In the genomic region with DNA sequence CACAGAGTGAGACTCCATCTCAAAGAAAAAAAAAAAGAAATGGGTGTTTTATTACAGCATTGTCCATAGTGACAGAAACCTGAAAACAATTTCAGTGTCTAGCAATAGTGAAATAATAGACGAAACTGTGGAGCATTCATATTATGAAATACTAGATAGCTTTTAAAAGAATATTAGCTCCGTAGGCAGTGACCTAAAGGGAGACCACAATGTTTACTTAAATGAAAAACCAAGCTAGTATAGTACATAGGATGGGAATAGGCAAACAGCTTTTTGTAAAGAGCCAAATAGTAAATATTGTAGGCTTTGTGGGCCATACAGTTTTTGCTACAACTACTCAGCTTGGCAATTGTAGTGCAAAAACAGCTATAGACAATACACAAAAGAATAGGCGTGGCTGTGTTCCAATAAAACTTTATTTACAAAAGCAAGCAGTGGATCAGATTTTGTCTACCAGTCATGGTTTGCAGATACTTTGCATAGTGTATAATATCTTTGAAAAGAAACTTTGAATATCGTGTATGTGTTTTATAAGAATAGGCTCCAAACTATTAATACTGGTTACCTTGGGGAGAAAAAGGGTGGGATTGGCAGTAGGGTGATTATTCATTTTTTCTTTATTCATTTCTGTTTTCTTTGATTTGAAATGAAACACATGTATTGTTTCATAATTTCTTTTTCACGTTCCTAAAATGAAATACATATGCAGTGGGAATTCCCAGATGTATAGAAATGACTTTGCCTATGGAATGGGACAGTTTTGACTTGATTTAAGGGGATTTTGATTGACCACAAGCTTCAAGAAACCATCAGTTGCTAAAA, we compare ENCODE assay signal across 16 cellular contexts. TPM values are rescaled to one million over a fixed set of nuclear protein-coding genes. Genes with fewer than 3 reads are reported as not detected.
A peak's percentile ranks its signal among the peaks of the same experiment; 100 is the strongest.
DNase-seq lines count a peak whose midpoint lies in the region; ATAC-seq and TF ChIP-seq lines count a peak whose summit lies in the region.
"Had no signal": no experiment of that assay in that cellular context is flagged by ENCODE, and none has a peak within 500 bp of the region (broad histone marks: within the 10 kb centered on the region; RNA-seq: fewer than 3 reads in every experiment).

No MANE protein-coding gene starts in this region.

- H3K4me1 Mint-ChIP-seq in activated naive CD8-positive, alpha-beta T cell treated with anti-CD3 and anti-CD28 coated beads for 36 hours, result peaks cover 39% of the 10 kb centered on the region
- peaks cover 15% of the 10 kb centered on the region for H3K4me1 Mint-ChIP-seq in osteocyte (ENCODE audit: unreplicated experiment)

- H3K36me3 Mint-ChIP-seq in activated naive CD8-positive, alpha-beta T cell treated with anti-CD3 and anti-CD28 coated beads for 36 hours, result no peaks in the 10 kb centered on the region
- H3K36me3 Mint-ChIP-seq in osteocyte (ENCODE audit: unreplicated experiment), result no peaks in the 10 kb centered on the region
- H3K36me3 Mint-ChIP-seq: CD8-positive, alpha-beta T cell had no signal

- H3K27ac Mint-ChIP-seq in activated naive CD8-positive, alpha-beta T cell treated with anti-CD3 and anti-CD28 coated beads for 36 hours, result peak overlapping the region; percentile 30
- peak overlapping the region; percentile 27 for H3K27ac Mint-ChIP-seq in osteocyte (ENCODE audit: unreplicated experiment)
- H3K27ac Mint-ChIP-seq: CD8-positive, alpha-beta T cell had no signal

- no peak for TF ChIP-seq CTCF in osteocyte (IDR thresholded peaks at IDR 0.05)

- H3K27me3 Mint-ChIP-seq in activated naive CD8-positive, alpha-beta T cell treated with anti-CD3 and anti-CD28 coated beads for 36 hours, result peaks cover 42% of the 10 kb centered on the region
- H3K27me3 Mint-ChIP-seq in osteocyte (ENCODE audit: unreplicated experiment), result no peaks in the 10 kb centered on the region

- DNase-seq in NCI-H2107 treated with DMSO at 0.1 percent for 48 hours (lab: John Stamatoyannopoulos, UW; ENCODE audit: unreplicated experiment), result peak; percentile 40
- DNase-seq in NCI-H2107 (lab: John Stamatoyannopoulos, UW), result no peak
- DNase-seq in H4 (ENCODE audit: low spot score), result peak; percentile 33
- no peak for DNase-seq in activated naive CD8-positive, alpha-beta T cell treated with anti-CD3 and anti-CD28 coated beads for 36 hours
- no peak for DNase-seq in osteocyte (ENCODE audit: extremely low spot score, unreplicated experiment)
- DNase-seq in DMS153 (lab: John Stamatoyannopoulos, UW), result no peak
- DNase-seq in NCI-H1105 (lab: John Stamatoyannopoulos, UW), result no peak
- DNase-seq: CD8-positive, alpha-beta T cell; DND-41; GDM1; HCEC 1CT; KBM-7; NCI-H1048; NCI-H1694; NCI-H2171 had no signal

- no peaks in the 10 kb centered on the region for H3K9me3 Mint-ChIP-seq in activated naive CD8-positive, alpha-beta T cell treated with anti-CD3 and anti-CD28 coated beads for 36 hours
- H3K9me3 Mint-ChIP-seq in osteocyte (ENCODE audit: unreplicated experiment), result no peaks in the 10 kb centered on the region
- H3K9me3 Mint-ChIP-seq: CD8-positive, alpha-beta T cell had no signal

- no peak overlapping the region for H3K4me3 Mint-ChIP-seq in activated naive CD8-positive, alpha-beta T cell treated with anti-CD3 and anti-CD28 coated beads for 36 hours
- H3K4me3 Mint-ChIP-seq in osteocyte (ENCODE audit: unreplicated experiment), result no peak overlapping the region
- H3K4me3 Mint-ChIP-seq: CD8-positive, alpha-beta T cell had no signal

- ATAC-seq in HG02610 (IDR thresholded peaks at IDR 0.05; ENCODE audit: unreplicated experiment), result no peak
- ATAC-seq: CD8-positive, alpha-beta T cell had no signal

RNA-seq across cellular contexts. Expression of gene PRR5L, which starts 50.7 kb away (rescaled TPM):
- total RNA-seq in H4 (2014; rRNA removed; shearing (Covaris generic)), result 38.2 and 75.8 TPM in 2 replicates
- total RNA-seq in activated naive CD8-positive, alpha-beta T cell treated with anti-CD3 and anti-CD28 coated beads for 36 hours, result 1 to 10 TPM; 6.0 to 6.9 TPM
- total RNA-seq in osteocyte, result 102 and 103 TPM in 2 replicates

RNA-seq across cellular contexts. Expression of gene COMMD9, which starts 57.5 kb away (rescaled TPM):
- total RNA-seq in H4 (2014; rRNA removed; shearing (Covaris generic)), result 69.1 and 74.5 TPM in 2 replicates
- 10 to 100 TPM; 51.1 to 56.9 TPM for total RNA-seq in activated naive CD8-positive, alpha-beta T cell treated with anti-CD3 and anti-CD28 coated beads for 36 hours
- 69.4 and 71.4 TPM in 2 replicates for total RNA-seq in osteocyte

Comparison
In these comparisons a context has a peak if more than half of its experiments do, and no peak if none do; other contexts are left out.
1. DNase-seq: peak in NCI-H2107 treated with DMSO at 0.1 percent for 48 hours (single experiment) and H4 (single experiment); none in NCI-H2107 (single experiment), activated naive CD8-positive, alpha-beta T cell treated with anti-CD3 and anti-CD28 coated beads for 36 hours (single experiment), osteocyte (single experiment), DMS153 (single experiment) and NCI-H1105 (single experiment).